Comparison of ENCODE assay signal across 31 cellular contexts in genomic region chr2:98698896-98699295, GRCh38. TPM values are rescaled to one million over a fixed set of nuclear protein-coding genes. Genes with fewer than 3 reads are reported as not detected.
DNase-seq lines count a peak whose midpoint lies in the region; ATAC-seq and TF ChIP-seq lines count a peak whose summit lies in the region.
"Had no signal": no experiment of that assay in that cellular context is flagged by ENCODE, and none has a peak within 500 bp of the region (broad histone marks: within the 10 kb centered on the region; RNA-seq: fewer than 3 reads in every experiment).

No MANE protein-coding gene starts in this region.

- no peaks in the 10 kb centered on the region for H3K27me3 Mint-ChIP-seq in activated naive CD8-positive, alpha-beta T cell
- H3K27me3 Mint-ChIP-seq in activated naive CD8-positive, alpha-beta T cell treated with anti-CD3 and anti-CD28 coated beads, Interleukin-2, amount 50 U/mL, for 24 hours, result no peaks in the 10 kb centered on the region
- H3K27me3 Mint-ChIP-seq in T-cell, result no peaks in the 10 kb centered on the region
- H3K27me3 Mint-ChIP-seq: activated B cell treated with CpG ODN at 0.5 μM for 24 hours, B cell had no signal

- intact Hi-C loops in transverse colon (cut with DNase I; ENCODE audit: low total_unique reads), result no loop called here

- H3K36me3 ChIP-seq in transverse colon (no peaks in the 10 kb centered on the region), neuronal stem cell (replicated peaks in 1 of 2; ENCODE audit: control insufficient read depth in 2 of 2, insufficient read depth in 2 of 2, low read length in 2 of 2) (no peaks in the 10 kb centered on the region)
- H3K36me3 ChIP-seq: brain microvascular endothelial cell, right atrium auricular region, thyroid gland had no signal

- peaks cover 7% of the 10 kb centered on the region for H3K36me3 Mint-ChIP-seq in activated naive CD8-positive, alpha-beta T cell
- H3K36me3 Mint-ChIP-seq in activated naive CD8-positive, alpha-beta T cell treated with anti-CD3 and anti-CD28 coated beads, Interleukin-2, amount 50 U/mL, for 24 hours (ENCODE audit: low read depth), result no peaks in the 10 kb centered on the region
- H3K36me3 Mint-ChIP-seq in T-cell, result peaks cover 28% of the 10 kb centered on the region

- peaks cover 3% of the 10 kb centered on the region for H3K27me3 ChIP-seq in foreskin keratinocyte
- H3K27me3 ChIP-seq in transverse colon, result no peaks in the 10 kb centered on the region
- H3K27me3 ChIP-seq in neuronal stem cell (ENCODE audit: control insufficient read depth in 3 of 3, insufficient read depth in 3 of 3, low read depth in 1 of 3, low read length in 3 of 3), result no peaks in the 10 kb centered on the region
- H3K27me3 ChIP-seq: brain microvascular endothelial cell, right atrium auricular region, thyroid gland had no signal

- H2BK5ac ChIP-seq in neuronal stem cell (ENCODE audit: low read length), result no peak overlapping the region

- no peak for TF ChIP-seq POLR2A in transverse colon (IDR thresholded peaks at IDR 0.05)

- peaks cover 87% of the 10 kb centered on the region for H3K4me1 Mint-ChIP-seq in activated naive CD8-positive, alpha-beta T cell (ENCODE audit: low read depth)
- H3K4me1 Mint-ChIP-seq in activated naive CD8-positive, alpha-beta T cell treated with anti-CD3 and anti-CD28 coated beads, Interleukin-2, amount 50 U/mL, for 24 hours, result peaks cover 84% of the 10 kb centered on the region
- H3K4me1 Mint-ChIP-seq in T-cell, result peaks cover 85 to 90% (median 86%) of the 10 kb centered on the region in 3 donors
- H3K4me1 Mint-ChIP-seq: H9 had no signal

- no peak overlapping the region for H3K4me3 ChIP-seq in transverse colon
- no peak overlapping the region for H3K4me3 ChIP-seq in neuronal stem cell (ENCODE audit: low read length in 2 of 2)
- H3K4me3 ChIP-seq: K562, right atrium auricular region, SK-N-MC, thyroid gland had no signal

- POLR2A ChIA-PET in T-cell (lab: Charles Lee), result interaction anchor here in 1 of 2 donors (0.6 kb wide), 1 partner anchor 10 kb away, joined by 4 read pairs; no protein-coding TSS in a partner anchor

- TF ChIP-seq CTCF in foreskin keratinocyte (conservative IDR thresholded peaks at IDR 0.05), result no peak
- no peak for TF ChIP-seq CTCF in transverse colon (IDR thresholded peaks at IDR 0.05)

- TF ChIP-seq EP300 in transverse colon (IDR thresholded peaks at IDR 0.05; ENCODE audit: low read depth), result no peak

- no peak overlapping the region for H3K4ac ChIP-seq in neuronal stem cell (ENCODE audit: low read length)

- no peak overlapping the region for H2AFZ ChIP-seq in neuronal stem cell (ENCODE audit: low read length)
- H2AFZ ChIP-seq: parathyroid adenoma had no signal

- H3K27ac Mint-ChIP-seq in activated naive CD8-positive, alpha-beta T cell, result peak overlapping the region; percentile 86
- H3K27ac Mint-ChIP-seq in activated naive CD8-positive, alpha-beta T cell treated with anti-CD3 and anti-CD28 coated beads, Interleukin-2, amount 50 U/mL, for 24 hours, result no peak overlapping the region
- peak overlapping the region; percentile 1 to 45 for H3K27ac Mint-ChIP-seq in T-cell
- H3K27ac Mint-ChIP-seq: activated B cell treated with CpG ODN at 0.5 μM for 24 hours, B cell, H9 had no signal

- H3K9me3 ChIP-seq in transverse colon, result no peaks in the 10 kb centered on the region
- H3K9me3 ChIP-seq in neuronal stem cell (replicated peaks in 1 of 2; ENCODE audit: control insufficient read depth in 2 of 2, insufficient read depth in 1 of 2, low read depth in 1 of 2, low read length in 2 of 2), result no peaks in the 10 kb centered on the region
- H3K9me3 ChIP-seq: right atrium auricular region, thyroid gland had no signal

- H3K4me1 ChIP-seq in foreskin keratinocyte, result no peaks in the 10 kb centered on the region
- H3K4me1 ChIP-seq in transverse colon, result peaks cover 32 to 86% (median 64%) of the 10 kb centered on the region in 4 donors
- H3K4me1 ChIP-seq in neuronal stem cell (ENCODE audit: control insufficient read depth in 2 of 2, insufficient read depth in 1 of 2, low read depth in 1 of 2, low read length in 2 of 2), result no peaks in the 10 kb centered on the region

- no peak overlapping the region for H2BK15ac ChIP-seq in neuronal stem cell (ENCODE audit: low read length)

- no peak for ATAC-seq in activated naive CD8-positive, alpha-beta T cell treated with anti-CD3 and anti-CD28 coated beads, Interleukin-2, amount 50 U/mL, for 24 hours
- no peak for ATAC-seq in T-cell (replicated peaks in 1 of 4)
- ATAC-seq in foreskin keratinocyte, result peak; percentile 20
- no peak for ATAC-seq in GM18907 (IDR thresholded peaks at IDR 0.05; ENCODE audit: unreplicated experiment)
- ATAC-seq: K562 had no signal

- H2BK12ac ChIP-seq in neuronal stem cell (ENCODE audit: low read length), result no peak overlapping the region

- no peaks in the 10 kb centered on the region for H3K9me3 Mint-ChIP-seq in activated naive CD8-positive, alpha-beta T cell (ENCODE audit: low read depth)
- H3K9me3 Mint-ChIP-seq in activated naive CD8-positive, alpha-beta T cell treated with anti-CD3 and anti-CD28 coated beads, Interleukin-2, amount 50 U/mL, for 24 hours, result no peaks in the 10 kb centered on the region
- no peaks in the 10 kb centered on the region for H3K9me3 Mint-ChIP-seq in T-cell
- H3K9me3 Mint-ChIP-seq: activated B cell treated with CpG ODN at 0.5 μM for 24 hours, H9, immature natural killer cell, neural crest cell had no signal

- peak overlapping the region; percentile 38 for H3K4me3 Mint-ChIP-seq in activated naive CD8-positive, alpha-beta T cell
- H3K4me3 Mint-ChIP-seq in activated naive CD8-positive, alpha-beta T cell treated with anti-CD3 and anti-CD28 coated beads, Interleukin-2, amount 50 U/mL, for 24 hours, result no peak overlapping the region
- H3K4me3 Mint-ChIP-seq in T-cell, result peak overlapping the region in 1 of 3 donors; percentile 7
- H3K4me3 Mint-ChIP-seq: activated B cell treated with CpG ODN at 0.5 μM for 24 hours, B cell, H9, immature natural killer cell, neural crest cell had no signal

- WGBS in transverse colon (ENCODE audit: low coverage in 1 of 2), 2 donors, result 80 to 84% methylated on average over 1 to 6 of the region's 6 CpGs
- WGBS in neuronal stem cell (ENCODE audit: extremely low coverage in 2 of 2, insufficient read length in 2 of 2, insufficient replicate concordance in 1 of 2), 2 donors, result no CpG with 5 or more reads among the region's 6 CpGs

- no peak overlapping the region for H3K4me2 ChIP-seq in neuronal stem cell (ENCODE audit: insufficient read depth, low read length, poor library complexity, severe bottlenecking)

- no peak overlapping the region for H2BK120ac ChIP-seq in neuronal stem cell (ENCODE audit: low read depth, low read length)

- no peak overlapping the region for H4K8ac ChIP-seq in neuronal stem cell (ENCODE audit: low read depth, low read length)

- in situ Hi-C loops in transverse colon (cut with MboI; ENCODE audit: low pct_ligation_motif_present in 1 of 4, low pct_unique_long_range_greater_than_20kb in 1 of 4, low sequenced_read_pairs in 3 of 4), result no loop called here

- no peak for DNase-seq in activated naive CD8-positive, alpha-beta T cell treated with anti-CD3 and anti-CD28 coated beads, Interleukin-2, amount 50 U/mL, for 24 hours
- DNase-seq in T-cell (no peak), foreskin keratinocyte (peak; percentile 25 to 60), transverse colon (no peak), COLO668 (lab: John Stamatoyannopoulos, UW; ENCODE audit: unreplicated experiment) (no peak), neuronal stem cell (ENCODE audit: low spot score) (no peak)
- DNase-seq: activated B cell treated with CpG ODN at 0.5 μM for 24 hours; activated CD4-positive, alpha-beta T cell treated with anti-CD3 and anti-CD28 coated beads, Interleukin-2, amount 50 U/mL, for 4 hours; activated CD8-positive, alpha-beta memory T cell treated with anti-CD3 and anti-CD28 coated beads, Interleukin-2, amount 50 U/mL, for 48 hours; activated gamma-delta T cell; brain microvascular endothelial cell; COR-L47; DMS79; H9; immature natural killer cell; NCI-H1092 treated with DMSO at 0.1 percent for 48 hours; NCI-H187; NCI-H2171 treated with DMSO at 0.1 percent for 48 hours; NCI-H510A; OCI-M1; stimulated activated CD4-positive, alpha-beta T cell treated with anti-CD3 and anti-CD28 coated beads, Interleukin-1b, Interleukin-23, amount 100 ng/mL, for 48 hours; thyroid gland had no signal

- CTCF ChIA-PET in T-cell (lab: Charles Lee), result no interaction called here

- no peak overlapping the region for H3K27ac ChIP-seq in foreskin keratinocyte
- peak overlapping the region in 3 of 4 donors; percentile 23 to 47 (median 36) for H3K27ac ChIP-seq in transverse colon
- no peak overlapping the region for H3K27ac ChIP-seq in neuronal stem cell (replicated peaks; ENCODE audit: low read length)
- H3K27ac ChIP-seq: brain microvascular endothelial cell, parathyroid adenoma, SK-N-MC, thyroid gland had no signal

- no peak overlapping the region for H3K14ac ChIP-seq in neuronal stem cell (ENCODE audit: low read length)

- no peak overlapping the region for H3K23ac ChIP-seq in neuronal stem cell (ENCODE audit: low read depth, low read length, poor library complexity)

- no peak overlapping the region for H4K91ac ChIP-seq in neuronal stem cell (ENCODE audit: low read depth, low read length, poor library complexity)

- no peak overlapping the region for H3K18ac ChIP-seq in neuronal stem cell (ENCODE audit: low read length)

- H3K79me1 ChIP-seq in neuronal stem cell (ENCODE audit: low read depth, low read length), result no peaks in the 10 kb centered on the region

- no peak overlapping the region for H3K9ac ChIP-seq in neuronal stem cell (ENCODE audit: low read depth, low read length, poor library complexity)
- H3K9ac ChIP-seq: parathyroid adenoma had no signal

- H2AK5ac ChIP-seq in neuronal stem cell (ENCODE audit: low read depth, low read length), result no peak overlapping the region

RNA-seq across cellular contexts. Expression of gene MGAT4A, which starts 32.0 kb away (rescaled TPM):
- 100 to 1,000 TPM; 185 to 220 (median 199) TPM for total RNA-seq in T-cell
- total RNA-seq in foreskin keratinocyte, result 0.31 and 0.63 TPM in 2 replicates
- 0.17 and 0.26 TPM in 2 replicates for polyA plus RNA-seq in foreskin keratinocyte
- 100 to 1,000 TPM in 3 of 4 donors, 10 to 100 TPM in 1; 29.9 to 237 (median 124) TPM for total RNA-seq in transverse colon
- 3.4 TPM for polyA plus RNA-seq in neuronal stem cell (2013, experiment 1 of 2)
- polyA plus RNA-seq in neuronal stem cell (2013, experiment 2 of 2), result 3.4 TPM
- total RNA-seq: M059J had no signal

Comparison
In these comparisons a context has a peak if more than half of its experiments do, and no peak if none do; other contexts are left out.
1. DNase-seq: peak in foreskin keratinocyte (2 of 2); none in activated naive CD8-positive, alpha-beta T cell treated with anti-CD3 and anti-CD28 coated beads, Interleukin-2, amount 50 U/mL, for 24 hours (single experiment), T-cell (0 of 34), transverse colon (single experiment), COLO668 (single experiment) and neuronal stem cell (single experiment).
2. H3K27ac ChIP-seq: peak in transverse colon (3 of 4); none in foreskin keratinocyte (single experiment) and neuronal stem cell (single experiment).
3. RNA of gene MGAT4A, which starts 32.0 kb away (total RNA-seq): 185 to 220 TPM in T-cell and 29.9 to 237 TPM in transverse colon; 0.31 to 0.63 TPM in foreskin keratinocyte; every median in the first group is over 10 times any median in the second.